Comparison of ENCODE assay signal across 8 cellular contexts in the genomic region with DNA sequence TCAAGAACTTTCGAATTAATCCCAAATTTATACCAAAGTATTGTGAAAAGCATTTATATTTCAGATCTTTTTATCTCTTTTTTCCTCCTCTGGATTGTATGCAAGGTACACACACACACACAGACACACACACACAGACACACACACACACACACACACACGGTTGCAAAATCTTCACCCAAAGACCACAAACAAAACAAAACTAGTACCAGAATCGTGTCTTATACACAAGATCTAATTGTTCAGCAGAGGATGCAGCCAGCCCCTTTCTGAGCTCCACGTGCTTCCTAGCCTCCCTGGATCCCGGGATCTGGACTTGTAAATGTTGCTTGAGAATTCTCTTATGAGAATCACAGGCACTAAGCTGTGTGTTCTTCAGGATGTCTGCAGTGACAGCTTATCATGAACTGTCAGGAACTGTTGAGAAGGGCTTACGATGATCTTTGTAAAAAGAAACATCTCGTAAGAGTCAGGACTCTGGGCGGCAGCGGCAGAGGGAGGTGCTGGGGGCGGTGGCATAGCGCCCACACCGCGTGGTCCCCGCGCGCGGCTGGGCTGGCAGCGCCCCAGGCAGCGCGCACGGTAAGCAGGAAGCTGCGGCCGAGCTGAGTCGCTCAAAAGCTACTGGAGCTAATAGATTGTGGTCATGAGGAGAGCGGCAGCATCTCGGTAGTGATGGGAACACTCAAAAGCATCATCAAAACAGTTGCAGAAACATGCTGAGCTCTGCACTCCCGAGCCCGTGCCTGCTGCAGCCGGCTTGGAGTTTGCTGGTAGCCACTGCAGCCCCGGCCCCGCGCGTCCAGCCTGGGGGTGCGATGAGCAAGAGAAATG.
A peak's percentile ranks its signal among the peaks of the same experiment; 100 is the strongest.
DNase-seq lines count a peak whose midpoint lies in the region; ATAC-seq, FAIRE-seq and TF ChIP-seq lines count a peak whose summit lies in the region.

No MANE protein-coding gene starts in this region.

- peak; percentile 80 to 92 (median 86) for DNase-seq in CD4-positive, alpha-beta T cell
- DNase-seq in HTR-8/SVneo (ENCODE audit: insufficient read length, low spot score) (peak; percentile 57), lower leg skin (ENCODE audit: low spot score in 2 of 2) (peak; percentile 36 to 88), NCI-H1930 (lab: John Stamatoyannopoulos, UW) (no peak)
- DNase-seq in activated CD4-positive, alpha-beta T cell treated with anti-CD3 and anti-CD28 coated beads for 24 hours (ENCODE audit: low read depth in 2 of 2), result peak; percentile 51 to 55
- peak; percentile 80 to 92 for DNase-seq in central memory CD8-positive, alpha-beta T cell (ENCODE audit: low spot score in 2 of 2)
- peak; percentile 64 to 79 (median 64) for DNase-seq in stimulated activated CD4-positive, alpha-beta T cell treated with anti-CD3 and anti-CD28 coated beads, TNF-alpha, amount 100 ng/mL, for 48 hours (ENCODE audit: low read depth in 3 of 3)

- peaks cover 44% of the 10 kb centered on the region for H3K4me1 Mint-ChIP-seq in CD4-positive, alpha-beta T cell (ENCODE audit: low read depth)
- H3K4me1 Mint-ChIP-seq in central memory CD8-positive, alpha-beta T cell, result peaks cover 48% of the 10 kb centered on the region

- POLR2A ChIA-PET in CD4-positive, alpha-beta T cell (lab: Charles Lee), result interaction anchor here (0.7 to 4.2 kb wide), 32 partner anchors 9 to 766 kb away, joined by 3 to 64 read pairs (median 4); partner anchors contain the start of gene GATA3

- H3K9me3 Mint-ChIP-seq in CD4-positive, alpha-beta T cell, result no peaks in the 10 kb centered on the region
- no peaks in the 10 kb centered on the region for H3K9me3 Mint-ChIP-seq in central memory CD8-positive, alpha-beta T cell

- TF ChIP-seq CTCF in CD4-positive, alpha-beta T cell (IDR thresholded peaks at IDR 0.05), result no peak
- TF ChIP-seq CTCF in lower leg skin (IDR thresholded peaks at IDR 0.05), result no peak

- no peak for TF ChIP-seq POLR2A in lower leg skin (IDR thresholded peaks at IDR 0.05)

- H3K27me3 ChIP-seq in CD4-positive, alpha-beta T cell (ENCODE audit: control insufficient read depth, insufficient read depth, low read length), result no peaks in the 10 kb centered on the region

- no peaks in the 10 kb centered on the region for H3K9me3 ChIP-seq in CD4-positive, alpha-beta T cell (ENCODE audit: control insufficient read depth, low read length)

- CTCF ChIA-PET in CD4-positive, alpha-beta T cell (lab: Charles Lee), result interaction anchor here (0.6 to 1.7 kb wide), 4 partner anchors 84 to 275 kb away, joined by 3 to 10 read pairs (median 3); no protein-coding TSS in a partner anchor

- WGBS in lower leg skin, 2 donors, result 4% methylated on average over 23 to 26 of the region's 34 CpGs

- FAIRE-seq in HTR-8/SVneo (lab: Jason Lieb, UNC), result peak; percentile 23

- ATAC-seq in CD4-positive, alpha-beta T cell (ENCODE audit: poor library complexity), result peak; percentile 90
- ATAC-seq in GM19467 (IDR thresholded peaks at IDR 0.05; ENCODE audit: unreplicated experiment), result peak; percentile 88
- ATAC-seq in central memory CD8-positive, alpha-beta T cell (replicated peaks; ENCODE audit: extremely low read depth, poor library complexity, severe bottlenecking), result peak; percentile 92

- H3K27me3 Mint-ChIP-seq in CD4-positive, alpha-beta T cell, result no peaks in the 10 kb centered on the region
- no peaks in the 10 kb centered on the region for H3K27me3 Mint-ChIP-seq in central memory CD8-positive, alpha-beta T cell

- peak overlapping the region; percentile 84 for H3K27ac ChIP-seq in CD4-positive, alpha-beta T cell (ENCODE audit: low read depth, low read length)

- intact Hi-C loops in CD4-positive, alpha-beta T cell (cut with DNase I, micrococcal nuclease), result loop anchor here (1.0 to 10.0 kb wide), 7 partner anchors 72 to 763 kb away; no protein-coding TSS in a partner anchor
- intact Hi-C loops in lower leg skin (cut with DNase I; ENCODE audit: low total_unique reads), result no loop called here

- H3K36me3 Mint-ChIP-seq in CD4-positive, alpha-beta T cell (ENCODE audit: low read depth), result no peaks in the 10 kb centered on the region
- H3K36me3 Mint-ChIP-seq in central memory CD8-positive, alpha-beta T cell (ENCODE audit: insufficient read depth), result peaks cover 22% of the 10 kb centered on the region

- no peak overlapping the region for H3K4me3 ChIP-seq in lower leg skin (ENCODE audit: low read depth, poor library complexity, severe bottlenecking)

- H3K4me3 Mint-ChIP-seq in CD4-positive, alpha-beta T cell, result peak overlapping the region; percentile 68
- H3K4me3 Mint-ChIP-seq in central memory CD8-positive, alpha-beta T cell, result peak overlapping the region; percentile 73

- H3K27ac Mint-ChIP-seq in CD4-positive, alpha-beta T cell, result peak overlapping the region; percentile 86
- peak overlapping the region; percentile 100 for H3K27ac Mint-ChIP-seq in central memory CD8-positive, alpha-beta T cell (ENCODE audit: low read depth)

Comparison
In these comparisons a context has a peak if more than half of its experiments do, and no peak if none do; other contexts are left out.
1. DNase-seq: peak in CD4-positive, alpha-beta T cell (10 of 10), HTR-8/SVneo (single experiment), activated CD4-positive, alpha-beta T cell treated with anti-CD3 and anti-CD28 coated beads for 24 hours (2 of 2), central memory CD8-positive, alpha-beta T cell (2 of 2), lower leg skin (2 of 2) and stimulated activated CD4-positive, alpha-beta T cell treated with anti-CD3 and anti-CD28 coated beads, TNF-alpha, amount 100 ng/mL, for 48 hours (3 of 3); none in NCI-H1930 (0 of 2).
2. Peak in every context shown above with its lines, with median percentiles within 50 percentile points of each other: ATAC-seq.